Comparison of ENCODE assay signal across 1 cellular context in genomic region chr6:85110943-85111342, GRCh38.
TF ChIP-seq lines count a peak whose summit lies in the region.

No MANE protein-coding gene starts in this region.

TF ChIP-seq in GM23338, 12 proteins besides CTCF, POLR2A, EP300 and RAD21 (continued from another document):
- TF ChIP-seq ZNF462 (CRISPR knock-in tag; IDR thresholded peaks at IDR 0.05): no peak
- TF ChIP-seq EZH2phosphoT487 (IDR thresholded peaks at IDR 0.05; ENCODE audit: unreplicated experiment): no peak
- TF ChIP-seq STAT1 (IDR thresholded peaks at IDR 0.05; ENCODE audit: unreplicated experiment): no peak
